Comparison of ENCODE assay signal across 8 cellular contexts in genomic region chr2:203811491-203812221, GRCh38. TPM values are rescaled to one million over a fixed set of nuclear protein-coding genes. Genes with fewer than 3 reads are reported as not detected.
DNase-seq lines count a peak whose midpoint lies in the region; ATAC-seq and TF ChIP-seq lines count a peak whose summit lies in the region.

No MANE protein-coding gene starts in this region.

- H3K9me3 Mint-ChIP-seq in dendritic cell treated with granulocyte-macrophage colony-stimulating factor and Interleukin-4, amounts not matched to agents 40 ng/mL and 50 ng/mL, for 4 days: no peaks in the 10 kb centered on the region
- H3K9me3 Mint-ChIP-seq in natural killer cell treated with Interleukin-12 subunit alpha and Interleukin-12 subunit beta and Interleukin-15 and Interleukin-18, amount 100 ng/mL, for 72 hours: no peaks in the 10 kb centered on the region

- H3K4me3 ChIP-seq in transverse colon: no peak overlapping the region

- TF ChIP-seq CTCF in transverse colon (IDR thresholded peaks at IDR 0.05): peak in 3 of 5 experiments; percentile 7 to 50 (median 30)

- 50 to 58% methylated on average over 3 to 9 of the region's 9 CpGs for WGBS in transverse colon (ENCODE audit: low coverage in 1 of 2), 2 donors

- in situ Hi-C loops in transverse colon (cut with MboI; ENCODE audit: low pct_ligation_motif_present in 1 of 4, low pct_unique_long_range_greater_than_20kb in 1 of 4, low sequenced_read_pairs in 3 of 4): loop anchor here (5.0 to 25.0 kb wide), 6 partner anchors 149 to 574 kb away; partner anchors contain the start of gene CYP20A1 (in 2 of the 4)

- peaks cover 76% of the 10 kb centered on the region for H3K4me1 Mint-ChIP-seq in dendritic cell treated with granulocyte-macrophage colony-stimulating factor and Interleukin-4, amounts not matched to agents 40 ng/mL and 50 ng/mL, for 4 days (ENCODE audit: low read depth)
- H3K4me1 Mint-ChIP-seq in natural killer cell treated with Interleukin-12 subunit alpha and Interleukin-12 subunit beta and Interleukin-15 and Interleukin-18, amount 100 ng/mL, for 72 hours (ENCODE audit: low read depth in 2 of 2): peaks cover 50 to 57% of the 10 kb centered on the region in 2 donors

- no peaks in the 10 kb centered on the region for H3K27me3 ChIP-seq in transverse colon

- ATAC-seq in GM19043 (IDR thresholded peaks at IDR 0.05; ENCODE audit: low read depth, unreplicated experiment): peak; percentile 46
- ATAC-seq in natural killer cell treated with Interleukin-12 subunit alpha and Interleukin-12 subunit beta and Interleukin-15 and Interleukin-18, amount 100 ng/mL, for 72 hours: peak; percentile 95 to 97
- no peak for ATAC-seq in HG03135 (IDR thresholded peaks at IDR 0.05; ENCODE audit: unreplicated experiment)

- DNase-seq in KG1 (lab: John Stamatoyannopoulos, UW) (peak; percentile 47), transverse colon (peak; percentile 92), NCI-H446 (lab: John Stamatoyannopoulos, UW) (no peak)
- DNase-seq in activated CD4-positive, alpha-beta T cell treated with anti-CD3 and anti-CD28 coated beads for 48 hours: peak; percentile 86
- DNase-seq in natural killer cell treated with Interleukin-12 subunit alpha and Interleukin-12 subunit beta and Interleukin-15 and Interleukin-18, amount 100 ng/mL, for 72 hours (ENCODE audit: low spot score): peak; percentile 80

- peaks cover 10 to 59% (median 35%) of the 10 kb centered on the region in 4 donors for H3K4me1 ChIP-seq in transverse colon

- intact Hi-C loops in dendritic cell treated with granulocyte-macrophage colony-stimulating factor and Interleukin-4, amounts not matched to agents 40 ng/mL and 50 ng/mL, for 4 days (cut with micrococcal nuclease): loop anchor here (2.0 to 5.0 kb wide), 4 partner anchors 15 to 154 kb away; no protein-coding TSS in a partner anchor
- intact Hi-C loops in transverse colon (cut with DNase I; ENCODE audit: low total_unique reads): loop anchor here (10.0 kb wide), 1 partner anchor 93 kb away; no protein-coding TSS in a partner anchor

- peak; percentile 14 for TF ChIP-seq POLR2A in transverse colon (IDR thresholded peaks at IDR 0.05)

- H3K36me3 Mint-ChIP-seq in dendritic cell treated with granulocyte-macrophage colony-stimulating factor and Interleukin-4, amounts not matched to agents 40 ng/mL and 50 ng/mL, for 4 days (ENCODE audit: low read depth): no peaks in the 10 kb centered on the region
- H3K36me3 Mint-ChIP-seq in natural killer cell treated with Interleukin-12 subunit alpha and Interleukin-12 subunit beta and Interleukin-15 and Interleukin-18, amount 100 ng/mL, for 72 hours: peaks cover under 1% of the 10 kb centered on the region

- H3K27ac Mint-ChIP-seq in dendritic cell treated with granulocyte-macrophage colony-stimulating factor and Interleukin-4, amounts not matched to agents 40 ng/mL and 50 ng/mL, for 4 days: peak overlapping the region; percentile 86
- peak overlapping the region; percentile 59 to 76 for H3K27ac Mint-ChIP-seq in natural killer cell treated with Interleukin-12 subunit alpha and Interleukin-12 subunit beta and Interleukin-15 and Interleukin-18, amount 100 ng/mL, for 72 hours

- TF ChIP-seq EP300 in transverse colon (IDR thresholded peaks at IDR 0.05; ENCODE audit: low read depth): peak; percentile 72

- no peaks in the 10 kb centered on the region for H3K27me3 Mint-ChIP-seq in dendritic cell treated with granulocyte-macrophage colony-stimulating factor and Interleukin-4, amounts not matched to agents 40 ng/mL and 50 ng/mL, for 4 days
- H3K27me3 Mint-ChIP-seq in natural killer cell treated with Interleukin-12 subunit alpha and Interleukin-12 subunit beta and Interleukin-15 and Interleukin-18, amount 100 ng/mL, for 72 hours: peaks cover 10 to 13% of the 10 kb centered on the region in 2 donors

- H3K9me3 ChIP-seq in transverse colon: no peaks in the 10 kb centered on the region

- H3K4me3 Mint-ChIP-seq in dendritic cell treated with granulocyte-macrophage colony-stimulating factor and Interleukin-4, amounts not matched to agents 40 ng/mL and 50 ng/mL, for 4 days: no peak overlapping the region
- peak overlapping the region; percentile 43 for H3K4me3 Mint-ChIP-seq in natural killer cell treated with Interleukin-12 subunit alpha and Interleukin-12 subunit beta and Interleukin-15 and Interleukin-18, amount 100 ng/mL, for 72 hours

- peak overlapping the region; percentile 40 to 79 (median 65) for H3K27ac ChIP-seq in transverse colon

- H3K36me3 ChIP-seq in transverse colon: no peaks in the 10 kb centered on the region

RNA-seq across cellular contexts. Expression of gene CTLA4, which starts 55.9 kb away (rescaled TPM):
- 10 to 100 TPM; 13.7 to 54.8 TPM for total RNA-seq in natural killer cell treated with Interleukin-12 subunit alpha and Interleukin-12 subunit beta and Interleukin-15 and Interleukin-18, amount 100 ng/mL, for 72 hours
- 1 to 10 TPM in 1 of 4 donors, not detected in 3; 2.5 TPM for total RNA-seq in transverse colon

Comparison
In these comparisons a context has a peak if more than half of its experiments do, and no peak if none do; other contexts are left out.
1. DNase-seq: peak in KG1 (single experiment), activated CD4-positive, alpha-beta T cell treated with anti-CD3 and anti-CD28 coated beads for 48 hours (single experiment), natural killer cell treated with Interleukin-12 subunit alpha and Interleukin-12 subunit beta and Interleukin-15 and Interleukin-18, amount 100 ng/mL, for 72 hours (single experiment) and transverse colon (single experiment); none in NCI-H446 (0 of 2).
2. RNA of gene CTLA4, which starts 55.9 kb away (total RNA-seq): 13.7 to 54.8 TPM in natural killer cell treated with Interleukin-12 subunit alpha and Interleukin-12 subunit beta and Interleukin-15 and Interleukin-18, amount 100 ng/mL, for 72 hours; 2.5 TPM in transverse colon; every median in the first group is over 4 times any median in the second.